Comparison of ENCODE assay signal across 8 cellular contexts in the genomic region with DNA sequence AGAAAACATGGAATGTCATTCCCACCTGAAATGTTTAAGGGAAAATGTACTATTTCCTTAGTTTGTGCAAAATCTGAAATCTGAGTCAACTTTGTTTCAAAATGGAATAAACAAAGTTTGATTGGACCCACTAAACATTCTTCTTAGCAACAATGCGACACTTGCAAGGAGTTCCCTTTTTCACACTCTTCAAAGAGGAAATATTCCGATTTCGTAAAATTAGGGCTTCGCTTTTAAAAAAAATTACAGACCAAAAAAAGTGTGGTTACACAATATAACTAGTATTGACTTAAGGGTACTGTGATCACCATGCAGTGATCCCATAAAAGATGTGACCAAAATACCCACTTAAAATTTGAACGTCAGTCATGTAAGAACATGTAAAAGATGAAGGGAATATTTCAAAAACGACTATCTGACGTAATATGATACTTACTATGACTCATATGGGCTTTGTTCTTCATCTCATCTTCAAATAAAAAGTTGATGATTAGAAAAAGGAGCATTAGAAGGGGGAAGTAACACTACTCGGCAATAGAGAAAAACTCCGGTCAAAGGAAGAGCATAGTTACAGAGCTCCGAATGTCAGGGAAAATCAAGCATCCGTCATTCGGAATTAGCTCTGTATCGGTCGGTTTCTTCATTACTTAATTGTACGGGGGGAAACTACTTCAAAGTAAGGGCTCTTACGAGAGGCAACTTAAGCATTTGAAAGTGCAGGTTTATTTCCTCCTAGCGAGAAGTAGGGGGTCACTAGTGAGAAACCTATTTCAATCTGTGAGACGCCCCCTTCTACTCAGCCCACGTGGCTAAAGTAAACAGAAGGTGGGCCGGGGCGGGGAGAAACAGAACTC. TPM values are rescaled to one million over a fixed set of nuclear protein-coding genes. Genes with fewer than 3 reads are reported as not detected.
DNase-seq lines count a peak whose midpoint lies in the region; ATAC-seq and TF ChIP-seq lines count a peak whose summit lies in the region.

No MANE protein-coding gene starts in this region.

- no peak for TF ChIP-seq CTCF in fibroblast of pulmonary artery (IDR thresholded peaks at IDR 0.05; ENCODE audit: low read length, missing control alignments)

- H3K27ac ChIP-seq in rectal smooth muscle tissue (ENCODE audit: low read depth, low read length) = peak overlapping the region; percentile 18

- CTCF ChIA-PET in HEK293T (lab: Yijun Ruan, JAX) = no interaction called here

- ATAC-seq in HG02623 (IDR thresholded peaks at IDR 0.05; ENCODE audit: unreplicated experiment) = no peak

- peak overlapping the region; percentile 73 for H3K4me3 ChIP-seq in fibroblast of pulmonary artery (replicated peaks; ENCODE audit: low read depth, low read length)
- peak overlapping the region; percentile 89 for H3K4me3 ChIP-seq in rectal smooth muscle tissue (ENCODE audit: low read length)

- peaks cover 10% of the 10 kb centered on the region for H3K4me1 ChIP-seq in rectal smooth muscle tissue (ENCODE audit: control insufficient read depth, insufficient read depth, low read length)

- no peaks in the 10 kb centered on the region for H3K36me3 ChIP-seq in rectal smooth muscle tissue (ENCODE audit: control insufficient read depth, insufficient read depth, low read length)

- POLR2A ChIA-PET in HEK293T (lab: Yijun Ruan, JAX) = no interaction called here

- no peaks in the 10 kb centered on the region for H3K27me3 ChIP-seq in rectal smooth muscle tissue (ENCODE audit: control insufficient read depth, insufficient read depth, low read length)

- DNase-seq in ELR (ENCODE audit: low read depth) = peak; percentile 33
- no peak for DNase-seq in HEK293T (ENCODE audit: extremely low spot score)
- DNase-seq in SW480 (ENCODE audit: low spot score) = peak; percentile 56
- no peak for DNase-seq in fibroblast of pulmonary artery (ENCODE audit: low read depth)
- no peak for DNase-seq in kidney glomerular epithelial cell (lab: John Stamatoyannopoulos, UW)
- DNase-seq in occipital lobe (lab: John Stamatoyannopoulos, UW) = no peak

- H3K9ac ChIP-seq in rectal smooth muscle tissue (ENCODE audit: low read length) = peak overlapping the region; percentile 24

TF ChIP-seq in HEK293T, 16 proteins besides CTCF, POLR2A, EP300 and RAD21:
- TF ChIP-seq NFRKB (IDR thresholded peaks at IDR 0.05) (no peak), TARDBP (IDR thresholded peaks at IDR 0.05) (no peak), FOXK2 (IDR thresholded peaks at IDR 0.05) (no peak), CTBP1 (IDR thresholded peaks at IDR 0.05; ENCODE audit: borderline replicate concordance) (no peak), HDGF (IDR thresholded peaks at IDR 0.05; ENCODE audit: borderline replicate concordance) (no peak), ZNF384 (IDR thresholded peaks at IDR 0.05) (no peak), BHLHE40 (IDR thresholded peaks at IDR 0.05; ENCODE audit: borderline replicate concordance) (no peak), FOXA1 (IDR thresholded peaks at IDR 0.05) (no peak), SUZ12 (IDR thresholded peaks at IDR 0.05) (no peak), LEF1 (IDR thresholded peaks at IDR 0.05; ENCODE audit: borderline replicate concordance) (0 out of 2 replicates have a peak, but pooled peaks have one; percentile 48), SP1 (IDR thresholded peaks at IDR 0.05) (no peak), L3MBTL2 (conservative IDR thresholded peaks at IDR 0.05) (no peak), ELF4 (IDR thresholded peaks at IDR 0.05) (no peak), FOXM1 (IDR thresholded peaks at IDR 0.05; ENCODE audit: borderline replicate concordance) (no peak)
- TF ChIP-seq, protein P1, sequence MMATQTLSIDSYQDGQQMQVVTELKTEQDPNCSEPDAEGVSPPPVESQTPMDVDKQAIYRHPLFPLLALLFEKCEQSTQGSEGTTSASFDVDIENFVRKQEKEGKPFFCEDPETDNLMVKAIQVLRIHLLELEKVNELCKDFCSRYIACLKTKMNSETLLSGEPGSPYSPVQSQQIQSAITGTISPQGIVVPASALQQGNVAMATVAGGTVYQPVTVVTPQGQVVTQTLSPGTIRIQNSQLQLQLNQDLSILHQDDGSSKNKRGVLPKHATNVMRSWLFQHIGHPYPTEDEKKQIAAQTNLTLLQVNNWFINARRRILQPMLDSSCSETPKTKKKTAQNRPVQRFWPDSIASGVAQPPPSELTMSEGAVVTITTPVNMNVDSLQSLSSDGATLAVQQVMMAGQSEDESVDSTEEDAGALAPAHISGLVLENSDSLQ (IDR thresholded peaks at IDR 0.05) = peak; percentile 25

RNA-seq across cellular contexts. Expression of a gene that starts 1.4 kb away (rescaled TPM):
- 42.3 TPM for total RNA-seq in occipital lobe

Comparison
In these comparisons a context has a peak if more than half of its experiments do, and no peak if none do; other contexts are left out.
1. DNase-seq: peak in ELR (single experiment) and SW480 (single experiment); none in HEK293T (single experiment), fibroblast of pulmonary artery (single experiment), kidney glomerular epithelial cell (single experiment) and occipital lobe (single experiment).